1 cellular context compared by ENCODE assay signal in the genomic region with DNA sequence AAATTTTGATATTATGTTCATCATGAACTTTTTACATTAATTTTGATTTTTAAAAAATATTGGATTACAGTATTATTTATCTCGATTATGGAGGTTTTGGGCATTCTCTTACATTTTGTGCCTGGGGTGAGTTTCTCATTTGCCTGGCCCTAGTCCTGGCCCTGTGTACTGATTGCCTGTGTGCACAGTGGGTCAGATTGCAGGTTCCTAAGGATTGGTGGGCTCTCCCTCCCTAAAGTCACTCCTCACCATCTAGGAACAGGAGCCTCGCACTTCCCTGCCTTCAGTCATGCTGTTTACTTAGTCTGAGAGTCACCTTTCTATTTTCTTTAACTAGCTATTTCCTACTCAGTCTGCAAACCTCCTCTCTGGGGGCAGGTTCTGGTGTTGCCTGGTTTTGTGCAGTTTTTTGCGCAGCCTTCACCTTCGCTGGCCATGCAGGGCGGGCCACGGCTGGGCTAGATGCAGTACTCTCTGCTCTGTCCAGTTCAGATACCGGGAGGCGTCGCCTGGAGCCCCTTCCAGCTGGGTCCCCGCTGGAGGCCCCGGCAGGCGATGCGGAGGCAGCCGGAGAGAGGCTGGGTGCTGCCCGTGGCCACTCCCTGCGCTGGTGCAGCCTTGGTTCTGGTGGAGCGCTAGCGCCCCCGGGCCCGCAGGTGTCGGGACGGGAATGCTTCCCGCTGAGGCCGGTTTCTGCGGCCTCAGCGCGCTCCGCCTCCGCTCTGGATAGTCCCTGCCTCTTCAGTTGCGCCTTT.
TF ChIP-seq lines count a peak whose summit lies in the region.

No MANE protein-coding gene starts in this region.

TF ChIP-seq in HEK293, 187 proteins besides CTCF, POLR2A, EP300 and RAD21 (continued from another document):
- TF ChIP-seq, protein P1, sequence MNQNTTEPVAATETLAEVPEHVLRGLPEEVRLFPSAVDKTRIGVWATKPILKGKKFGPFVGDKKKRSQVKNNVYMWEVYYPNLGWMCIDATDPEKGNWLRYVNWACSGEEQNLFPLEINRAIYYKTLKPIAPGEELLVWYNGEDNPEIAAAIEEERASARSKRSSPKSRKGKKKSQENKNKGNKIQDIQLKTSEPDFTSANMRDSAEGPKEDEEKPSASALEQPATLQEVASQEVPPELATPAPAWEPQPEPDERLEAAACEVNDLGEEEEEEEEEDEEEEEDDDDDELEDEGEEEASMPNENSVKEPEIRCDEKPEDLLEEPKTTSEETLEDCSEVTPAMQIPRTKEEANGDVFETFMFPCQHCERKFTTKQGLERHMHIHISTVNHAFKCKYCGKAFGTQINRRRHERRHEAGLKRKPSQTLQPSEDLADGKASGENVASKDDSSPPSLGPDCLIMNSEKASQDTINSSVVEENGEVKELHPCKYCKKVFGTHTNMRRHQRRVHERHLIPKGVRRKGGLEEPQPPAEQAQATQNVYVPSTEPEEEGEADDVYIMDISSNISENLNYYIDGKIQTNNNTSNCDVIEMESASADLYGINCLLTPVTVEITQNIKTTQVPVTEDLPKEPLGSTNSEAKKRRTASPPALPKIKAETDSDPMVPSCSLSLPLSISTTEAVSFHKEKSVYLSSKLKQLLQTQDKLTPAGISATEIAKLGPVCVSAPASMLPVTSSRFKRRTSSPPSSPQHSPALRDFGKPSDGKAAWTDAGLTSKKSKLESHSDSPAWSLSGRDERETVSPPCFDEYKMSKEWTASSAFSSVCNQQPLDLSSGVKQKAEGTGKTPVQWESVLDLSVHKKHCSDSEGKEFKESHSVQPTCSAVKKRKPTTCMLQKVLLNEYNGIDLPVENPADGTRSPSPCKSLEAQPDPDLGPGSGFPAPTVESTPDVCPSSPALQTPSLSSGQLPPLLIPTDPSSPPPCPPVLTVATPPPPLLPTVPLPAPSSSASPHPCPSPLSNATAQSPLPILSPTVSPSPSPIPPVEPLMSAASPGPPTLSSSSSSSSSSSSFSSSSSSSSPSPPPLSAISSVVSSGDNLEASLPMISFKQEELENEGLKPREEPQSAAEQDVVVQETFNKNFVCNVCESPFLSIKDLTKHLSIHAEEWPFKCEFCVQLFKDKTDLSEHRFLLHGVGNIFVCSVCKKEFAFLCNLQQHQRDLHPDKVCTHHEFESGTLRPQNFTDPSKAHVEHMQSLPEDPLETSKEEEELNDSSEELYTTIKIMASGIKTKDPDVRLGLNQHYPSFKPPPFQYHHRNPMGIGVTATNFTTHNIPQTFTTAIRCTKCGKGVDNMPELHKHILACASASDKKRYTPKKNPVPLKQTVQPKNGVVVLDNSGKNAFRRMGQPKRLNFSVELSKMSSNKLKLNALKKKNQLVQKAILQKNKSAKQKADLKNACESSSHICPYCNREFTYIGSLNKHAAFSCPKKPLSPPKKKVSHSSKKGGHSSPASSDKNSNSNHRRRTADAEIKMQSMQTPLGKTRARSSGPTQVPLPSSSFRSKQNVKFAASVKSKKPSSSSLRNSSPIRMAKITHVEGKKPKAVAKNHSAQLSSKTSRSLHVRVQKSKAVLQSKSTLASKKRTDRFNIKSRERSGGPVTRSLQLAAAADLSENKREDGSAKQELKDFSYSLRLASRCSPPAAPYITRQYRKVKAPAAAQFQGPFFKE (tag by site-specific recombination; IDR thresholded peaks at IDR 0.05; ENCODE audit: borderline replicate concordance) = no peak
- TF ChIP-seq ZNF184 (tag by site-specific recombination; IDR thresholded peaks at IDR 0.05) = peak; percentile 44; the same call in 1 of the 2 replicates
- peak; percentile 30; the same call in 1 of the 2 replicates for TF ChIP-seq SP2 (tag by site-specific recombination; IDR thresholded peaks at IDR 0.05)
- TF ChIP-seq ZNF623 (tag by site-specific recombination; IDR thresholded peaks at IDR 0.05) = no peak
- TF ChIP-seq IKZF3 (tag by site-specific recombination; IDR thresholded peaks at IDR 0.05) = peak; percentile 38; the same call in 1 of the 2 replicates
- no peak for TF ChIP-seq ZNF132 (tag by site-specific recombination; IDR thresholded peaks at IDR 0.05; ENCODE audit: borderline replicate concordance)
- TF ChIP-seq ZNF785 (tag by site-specific recombination; IDR thresholded peaks at IDR 0.05) = no peak
- TF ChIP-seq, protein P2, sequence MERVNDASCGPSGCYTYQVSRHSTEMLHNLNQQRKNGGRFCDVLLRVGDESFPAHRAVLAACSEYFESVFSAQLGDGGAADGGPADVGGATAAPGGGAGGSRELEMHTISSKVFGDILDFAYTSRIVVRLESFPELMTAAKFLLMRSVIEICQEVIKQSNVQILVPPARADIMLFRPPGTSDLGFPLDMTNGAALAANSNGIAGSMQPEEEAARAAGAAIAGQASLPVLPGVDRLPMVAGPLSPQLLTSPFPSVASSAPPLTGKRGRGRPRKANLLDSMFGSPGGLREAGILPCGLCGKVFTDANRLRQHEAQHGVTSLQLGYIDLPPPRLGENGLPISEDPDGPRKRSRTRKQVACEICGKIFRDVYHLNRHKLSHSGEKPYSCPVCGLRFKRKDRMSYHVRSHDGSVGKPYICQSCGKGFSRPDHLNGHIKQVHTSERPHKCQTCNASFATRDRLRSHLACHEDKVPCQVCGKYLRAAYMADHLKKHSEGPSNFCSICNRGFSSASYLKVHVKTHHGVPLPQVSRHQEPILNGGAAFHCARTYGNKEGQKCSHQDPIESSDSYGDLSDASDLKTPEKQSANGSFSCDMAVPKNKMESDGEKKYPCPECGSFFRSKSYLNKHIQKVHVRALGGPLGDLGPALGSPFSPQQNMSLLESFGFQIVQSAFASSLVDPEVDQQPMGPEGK (tag by site-specific recombination; IDR thresholded peaks at IDR 0.05) = peak; percentile 56
- TF ChIP-seq SP3 (tag by site-specific recombination; IDR thresholded peaks at IDR 0.05) = peak; percentile 24; the same call in 1 of the 2 replicates
- no peak for TF ChIP-seq MYNN (tag by site-specific recombination; IDR thresholded peaks at IDR 0.05; ENCODE audit: borderline replicate concordance)
- no peak for TF ChIP-seq ZNF658 (tag by site-specific recombination; IDR thresholded peaks at IDR 0.05)
- peak; percentile 99 for TF ChIP-seq ZNF335 (tag by site-specific recombination; conservative IDR thresholded peaks at IDR 0.05)
- TF ChIP-seq ZNF211 (tag by site-specific recombination; IDR thresholded peaks at IDR 0.05; ENCODE audit: low read depth) = no peak
- no peak for TF ChIP-seq ZNF48 (tag by site-specific recombination; IDR thresholded peaks at IDR 0.05)
- no peak; the same call in 1 of the 2 replicates for TF ChIP-seq ZSCAN30 (tag by site-specific recombination; IDR thresholded peaks at IDR 0.05)
- peak; percentile 54; the same call in 1 of the 2 replicates for TF ChIP-seq ZNF2 (tag by site-specific recombination; IDR thresholded peaks at IDR 0.05)
- TF ChIP-seq ZBTB48 (tag by site-specific recombination; IDR thresholded peaks at IDR 0.05) = peak; percentile 58
- TF ChIP-seq, protein P3, sequence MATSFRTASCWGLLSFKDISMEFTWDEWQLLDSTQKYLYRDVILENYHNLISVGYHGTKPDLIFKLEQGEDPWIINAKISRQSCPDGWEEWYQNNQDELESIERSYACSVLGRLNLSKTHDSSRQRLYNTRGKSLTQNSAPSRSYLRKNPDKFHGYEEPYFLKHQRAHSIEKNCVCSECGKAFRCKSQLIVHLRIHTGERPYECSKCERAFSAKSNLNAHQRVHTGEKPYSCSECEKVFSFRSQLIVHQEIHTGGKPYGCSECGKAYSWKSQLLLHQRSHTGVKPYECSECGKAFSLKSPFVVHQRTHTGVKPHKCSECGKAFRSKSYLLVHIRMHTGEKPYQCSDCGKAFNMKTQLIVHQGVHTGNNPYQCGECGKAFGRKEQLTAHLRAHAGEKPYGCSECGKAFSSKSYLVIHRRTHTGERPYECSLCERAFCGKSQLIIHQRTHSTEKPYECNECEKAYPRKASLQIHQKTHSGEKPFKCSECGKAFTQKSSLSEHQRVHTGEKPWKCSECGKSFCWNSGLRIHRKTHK (tag by site-specific recombination; IDR thresholded peaks at IDR 0.05) = no peak
- TF ChIP-seq ZNF394 (tag by site-specific recombination; IDR thresholded peaks at IDR 0.05; ENCODE audit: borderline replicate concordance) = no peak
- TF ChIP-seq ZNF423 (tag by site-specific recombination; IDR thresholded peaks at IDR 0.05) = 0 out of 2 replicates have a peak, but pooled peaks have one; percentile 62
- TF ChIP-seq ZNF10 (tag by site-specific recombination; IDR thresholded peaks at IDR 0.05) = no peak
- TF ChIP-seq, protein P4, sequence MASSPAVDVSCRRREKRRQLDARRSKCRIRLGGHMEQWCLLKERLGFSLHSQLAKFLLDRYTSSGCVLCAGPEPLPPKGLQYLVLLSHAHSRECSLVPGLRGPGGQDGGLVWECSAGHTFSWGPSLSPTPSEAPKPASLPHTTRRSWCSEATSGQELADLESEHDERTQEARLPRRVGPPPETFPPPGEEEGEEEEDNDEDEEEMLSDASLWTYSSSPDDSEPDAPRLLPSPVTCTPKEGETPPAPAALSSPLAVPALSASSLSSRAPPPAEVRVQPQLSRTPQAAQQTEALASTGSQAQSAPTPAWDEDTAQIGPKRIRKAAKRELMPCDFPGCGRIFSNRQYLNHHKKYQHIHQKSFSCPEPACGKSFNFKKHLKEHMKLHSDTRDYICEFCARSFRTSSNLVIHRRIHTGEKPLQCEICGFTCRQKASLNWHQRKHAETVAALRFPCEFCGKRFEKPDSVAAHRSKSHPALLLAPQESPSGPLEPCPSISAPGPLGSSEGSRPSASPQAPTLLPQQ (tag by site-specific recombination; IDR thresholded peaks at IDR 0.05) = peak; percentile 73; the same call in 1 of the 2 replicates
- peak; percentile 52; the same call in 1 of the 2 replicates for TF ChIP-seq GLIS1 (tag by site-specific recombination; IDR thresholded peaks at IDR 0.05)
- TF ChIP-seq, protein P5, sequence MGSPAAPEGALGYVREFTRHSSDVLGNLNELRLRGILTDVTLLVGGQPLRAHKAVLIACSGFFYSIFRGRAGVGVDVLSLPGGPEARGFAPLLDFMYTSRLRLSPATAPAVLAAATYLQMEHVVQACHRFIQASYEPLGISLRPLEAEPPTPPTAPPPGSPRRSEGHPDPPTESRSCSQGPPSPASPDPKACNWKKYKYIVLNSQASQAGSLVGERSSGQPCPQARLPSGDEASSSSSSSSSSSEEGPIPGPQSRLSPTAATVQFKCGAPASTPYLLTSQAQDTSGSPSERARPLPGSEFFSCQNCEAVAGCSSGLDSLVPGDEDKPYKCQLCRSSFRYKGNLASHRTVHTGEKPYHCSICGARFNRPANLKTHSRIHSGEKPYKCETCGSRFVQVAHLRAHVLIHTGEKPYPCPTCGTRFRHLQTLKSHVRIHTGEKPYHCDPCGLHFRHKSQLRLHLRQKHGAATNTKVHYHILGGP (tag by site-specific recombination; IDR thresholded peaks at IDR 0.05) = no peak
- peak; percentile 54 for TF ChIP-seq ZFHX2 (tag by site-specific recombination; conservative IDR thresholded peaks at IDR 0.05)
- TF ChIP-seq ZNF600 (tag by site-specific recombination; IDR thresholded peaks at IDR 0.05) = peak; percentile 61; the same call in 1 of the 2 replicates
- TF ChIP-seq, protein P6, sequence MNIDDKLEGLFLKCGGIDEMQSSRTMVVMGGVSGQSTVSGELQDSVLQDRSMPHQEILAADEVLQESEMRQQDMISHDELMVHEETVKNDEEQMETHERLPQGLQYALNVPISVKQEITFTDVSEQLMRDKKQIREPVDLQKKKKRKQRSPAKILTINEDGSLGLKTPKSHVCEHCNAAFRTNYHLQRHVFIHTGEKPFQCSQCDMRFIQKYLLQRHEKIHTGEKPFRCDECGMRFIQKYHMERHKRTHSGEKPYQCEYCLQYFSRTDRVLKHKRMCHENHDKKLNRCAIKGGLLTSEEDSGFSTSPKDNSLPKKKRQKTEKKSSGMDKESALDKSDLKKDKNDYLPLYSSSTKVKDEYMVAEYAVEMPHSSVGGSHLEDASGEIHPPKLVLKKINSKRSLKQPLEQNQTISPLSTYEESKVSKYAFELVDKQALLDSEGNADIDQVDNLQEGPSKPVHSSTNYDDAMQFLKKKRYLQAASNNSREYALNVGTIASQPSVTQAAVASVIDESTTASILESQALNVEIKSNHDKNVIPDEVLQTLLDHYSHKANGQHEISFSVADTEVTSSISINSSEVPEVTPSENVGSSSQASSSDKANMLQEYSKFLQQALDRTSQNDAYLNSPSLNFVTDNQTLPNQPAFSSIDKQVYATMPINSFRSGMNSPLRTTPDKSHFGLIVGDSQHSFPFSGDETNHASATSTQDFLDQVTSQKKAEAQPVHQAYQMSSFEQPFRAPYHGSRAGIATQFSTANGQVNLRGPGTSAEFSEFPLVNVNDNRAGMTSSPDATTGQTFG (tag by site-specific recombination; IDR thresholded peaks at IDR 0.05; ENCODE audit: borderline replicate concordance) = no peak
- TF ChIP-seq, protein P7, sequence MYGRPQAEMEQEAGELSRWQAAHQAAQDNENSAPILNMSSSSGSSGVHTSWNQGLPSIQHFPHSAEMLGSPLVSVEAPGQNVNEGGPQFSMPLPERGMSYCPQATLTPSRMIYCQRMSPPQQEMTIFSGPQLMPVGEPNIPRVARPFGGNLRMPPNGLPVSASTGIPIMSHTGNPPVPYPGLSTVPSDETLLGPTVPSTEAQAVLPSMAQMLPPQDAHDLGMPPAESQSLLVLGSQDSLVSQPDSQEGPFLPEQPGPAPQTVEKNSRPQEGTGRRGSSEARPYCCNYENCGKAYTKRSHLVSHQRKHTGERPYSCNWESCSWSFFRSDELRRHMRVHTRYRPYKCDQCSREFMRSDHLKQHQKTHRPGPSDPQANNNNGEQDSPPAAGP (tag by site-specific recombination; IDR thresholded peaks at IDR 0.05) = peak; percentile 36; the same call in 1 of the 2 replicates
- TF ChIP-seq ZNF248 (tag by site-specific recombination; IDR thresholded peaks at IDR 0.05) = no peak
- peak; percentile 28; the same call in 1 of the 2 replicates for TF ChIP-seq ZNF561 (tag by site-specific recombination; IDR thresholded peaks at IDR 0.05; ENCODE audit: borderline replicate concordance)
- peak; percentile 57; the same call in 1 of the 2 replicates for TF ChIP-seq ZBTB20 (tag by site-specific recombination; IDR thresholded peaks at IDR 0.05)
- no peak for TF ChIP-seq ZNF624 (tag by site-specific recombination; IDR thresholded peaks at IDR 0.05)
- TF ChIP-seq ZXDB (tag by site-specific recombination; IDR thresholded peaks at IDR 0.05) = 0 out of 2 replicates have a peak, but pooled peaks have one; percentile 18
- no peak for TF ChIP-seq ZNF433 (tag by site-specific recombination; IDR thresholded peaks at IDR 0.05; ENCODE audit: low read depth)
- TF ChIP-seq HOXA7 (CRISPR knock-in tag; IDR thresholded peaks at IDR 0.05; ENCODE audit: borderline replicate concordance) = no peak
- TF ChIP-seq KLF16 (tag by site-specific recombination; IDR thresholded peaks at IDR 0.05) = peak; percentile 39; the same call in 1 of the 2 replicates
- TF ChIP-seq, protein P8, sequence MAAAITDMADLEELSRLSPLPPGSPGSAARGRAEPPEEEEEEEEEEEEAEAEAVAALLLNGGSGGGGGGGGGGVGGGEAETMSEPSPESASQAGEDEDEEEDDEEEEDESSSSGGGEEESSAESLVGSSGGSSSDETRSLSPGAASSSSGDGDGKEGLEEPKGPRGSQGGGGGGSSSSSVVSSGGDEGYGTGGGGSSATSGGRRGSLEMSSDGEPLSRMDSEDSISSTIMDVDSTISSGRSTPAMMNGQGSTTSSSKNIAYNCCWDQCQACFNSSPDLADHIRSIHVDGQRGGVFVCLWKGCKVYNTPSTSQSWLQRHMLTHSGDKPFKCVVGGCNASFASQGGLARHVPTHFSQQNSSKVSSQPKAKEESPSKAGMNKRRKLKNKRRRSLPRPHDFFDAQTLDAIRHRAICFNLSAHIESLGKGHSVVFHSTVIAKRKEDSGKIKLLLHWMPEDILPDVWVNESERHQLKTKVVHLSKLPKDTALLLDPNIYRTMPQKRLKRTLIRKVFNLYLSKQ (tag by site-specific recombination; IDR thresholded peaks at IDR 0.05; ENCODE audit: borderline replicate concordance) = no peak
- TF ChIP-seq ZBTB17 (tag by site-specific recombination; IDR thresholded peaks at IDR 0.05) = no peak
TF ChIP-seq in HEK293: peak in this region for 22.
